ENCODE assay signal across 9 cellular contexts in the genomic region with DNA sequence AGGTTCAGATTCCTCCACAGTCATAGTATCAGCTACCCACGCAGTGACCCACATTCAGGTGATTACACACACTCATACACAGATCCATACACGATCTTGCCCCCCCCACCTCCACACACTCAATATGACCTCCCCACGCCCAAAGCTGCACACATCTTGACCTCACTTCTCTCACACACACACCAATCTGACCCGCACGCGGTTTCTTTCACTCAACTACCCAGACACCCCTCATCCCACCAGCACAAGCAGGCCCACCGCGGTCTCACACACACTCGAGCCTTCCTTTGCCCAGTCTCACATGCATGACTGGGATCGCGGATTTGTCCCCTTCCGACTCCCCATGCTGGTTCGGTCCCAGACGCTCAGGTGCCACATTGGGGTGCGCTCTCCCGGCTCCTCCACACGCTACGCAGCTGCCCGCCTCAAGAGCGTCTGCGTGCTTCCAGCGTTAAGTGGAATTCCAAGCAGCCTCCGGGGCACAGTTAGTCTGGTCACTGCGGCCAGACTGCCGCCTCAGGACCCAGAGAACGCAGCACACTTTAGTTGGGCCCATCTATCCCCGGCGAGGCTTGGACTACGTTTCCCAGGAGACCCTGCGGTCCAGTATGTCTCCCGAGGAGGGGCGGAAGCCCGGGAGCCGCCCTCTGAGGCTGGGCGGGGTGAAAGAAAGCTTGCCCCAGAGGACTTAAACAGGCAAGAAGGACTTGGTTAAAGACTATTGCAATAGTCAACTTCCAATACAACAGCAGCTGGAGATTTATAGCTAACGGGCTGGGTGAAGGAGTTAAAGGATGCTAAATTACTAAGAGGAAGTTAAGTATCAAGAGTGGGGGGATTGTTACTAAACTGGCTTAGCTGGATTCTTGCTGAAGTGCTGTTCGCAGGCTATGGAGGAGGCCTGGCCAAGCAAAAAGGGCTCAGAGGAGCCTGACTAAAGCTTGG. TPM values are rescaled to one million over a fixed set of nuclear protein-coding genes. Genes with fewer than 3 reads are reported as not detected.
A peak's percentile ranks its signal among the peaks of the same experiment; 100 is the strongest.
DNase-seq lines count a peak whose midpoint lies in the region; ATAC-seq, FAIRE-seq and TF ChIP-seq lines count a peak whose summit lies in the region.
"Had no signal": no experiment of that assay in that cellular context is flagged by ENCODE, and none has a peak within 500 bp of the region (broad histone marks: within the 10 kb centered on the region; RNA-seq: fewer than 3 reads in every experiment).

No MANE protein-coding gene starts in this region.

- dilution Hi-C loops in keratinocyte (cut with MboI; ENCODE audit: extremely low pct_ligation_motif_present, low sequenced_read_pairs): no loop called here

- peak; percentile 73 for DNase-seq in NCI-H2227 treated with DMSO at 0.1 percent for 48 hours (lab: John Stamatoyannopoulos, UW)
- DNase-seq in cerebellar nuclear complex (lab: John Stamatoyannopoulos, UW): peak; percentile 23 to 67
- DNase-seq in keratinocyte (ENCODE audit: low read depth, low spot score): peak; percentile 46
- DNase-seq in stimulated activated CD4-positive, alpha-beta T cell treated with anti-CD3 and anti-CD28 coated beads, Interleukin-12 subunit alpha, Interleukin-12 subunit beta, amount 100 ng/mL, for 4 hours: peak; percentile 83

- H2AFZ ChIP-seq in ACC112 (ENCODE audit: low read length, unreplicated experiment): peak overlapping the region; percentile 98
- H2AFZ ChIP-seq in keratinocyte (ENCODE audit: control insufficient read depth, low read length): peak overlapping the region; percentile 100

- H3K4me1 ChIP-seq in ACC112 (ENCODE audit: control insufficient read depth, insufficient read depth, low read length, unreplicated experiment) (no peaks in the 10 kb centered on the region), keratinocyte (ENCODE audit: control insufficient read depth, extremely low read depth, insufficient read depth, low read length) (peaks cover 6% of the 10 kb centered on the region)

- peak; percentile 67 for FAIRE-seq in keratinocyte (lab: Jason Lieb, UNC)

- peak overlapping the region; percentile 94 for H3K9ac ChIP-seq in keratinocyte (ENCODE audit: control insufficient read depth, extremely low read depth, insufficient read depth, low read length)

- H3K9me1 ChIP-seq in keratinocyte (ENCODE audit: control insufficient read depth, extremely low read depth, insufficient read depth, low read length): no peaks in the 10 kb centered on the region

- peaks cover 7% of the 10 kb centered on the region for H3K79me2 ChIP-seq in ACC112 (ENCODE audit: control insufficient read depth, insufficient read depth, low read length, unreplicated experiment)
- H3K79me2 ChIP-seq in keratinocyte (ENCODE audit: control insufficient read depth, insufficient read depth, low read length): peaks cover 33% of the 10 kb centered on the region

- H3K27me3 ChIP-seq in ACC112 (ENCODE audit: insufficient read depth, low read length) (no peaks in the 10 kb centered on the region), keratinocyte (ENCODE audit: control insufficient read depth, extremely low read depth, insufficient read depth, low read length) (no peaks in the 10 kb centered on the region)

- peak overlapping the region; percentile 82 for H3K27ac ChIP-seq in ACC112 (ENCODE audit: low read depth, low read length)
- H3K27ac ChIP-seq in keratinocyte (ENCODE audit: control insufficient read depth, insufficient read depth, low read length): peak overlapping the region; percentile 85

- peak overlapping the region; percentile 90 for H3K4me3 ChIP-seq in ACC112 (ENCODE audit: low read depth, low read length)
- H3K4me3 ChIP-seq in keratinocyte (ENCODE audit: control insufficient read depth in 2 of 3, extremely low read depth in 1 of 3, insufficient read depth in 2 of 3, low read depth in 1 of 3, low read length in 3 of 3): peak overlapping the region; percentile 70 to 96 (median 90)

- H3K4me2 ChIP-seq in keratinocyte (ENCODE audit: control insufficient read depth, extremely low read depth, insufficient read depth, low read depth, low read length): peak overlapping the region; percentile 85

- H3K9me3 ChIP-seq in keratinocyte (ENCODE audit: control insufficient read depth, low read depth, low read length): peaks cover 1% of the 10 kb centered on the region

- peaks cover 9% of the 10 kb centered on the region; the same call in 1 of the 2 replicates for H3K36me3 ChIP-seq in ACC112 (ENCODE audit: insufficient read depth, low read length)
- H3K36me3 ChIP-seq in keratinocyte (ENCODE audit: control insufficient read depth in 2 of 2, extremely low read depth in 1 of 2, insufficient read depth in 2 of 2, low read length in 2 of 2): peaks cover 3 to 8% of the 10 kb centered on the region in 2 experiments

- no peaks in the 10 kb centered on the region for H4K20me1 ChIP-seq in keratinocyte (ENCODE audit: control insufficient read depth, extremely low read depth, insufficient read depth, low read length)

- no peak for TF ChIP-seq CTCF in keratinocyte (optimal IDR thresholded peaks at IDR 0.05 in 1 of 3, IDR thresholded peaks at IDR 0.05 in 1 of 3, conservative IDR thresholded peaks at IDR 0.05 in 1 of 3; ENCODE audit: extremely low read depth in 1 of 3, insufficient read depth in 2 of 3, low read length in 3 of 3)

- ATAC-seq in GM18867 (IDR thresholded peaks at IDR 0.05; ENCODE audit: unreplicated experiment): peak; percentile 89
- ATAC-seq in HG03103 (IDR thresholded peaks at IDR 0.05; ENCODE audit: low read depth, unreplicated experiment): peak; percentile 86
- ATAC-seq in activated CD4-positive, CD25-positive, alpha-beta regulatory T cell treated with anti-CD3 and anti-CD28 coated beads, Interleukin-2, amount 50 U/mL, for 24 hours: peak; percentile 88 to 93
- ATAC-seq: HCT116 had no signal

RNA-seq across cellular contexts. Expression of a gene that starts 0.7 kb away (rescaled TPM):
- polyA plus RNA-seq in keratinocyte: 1.5 to 1.9 TPM (median 1.6 TPM) in 3 replicates
- 2.5 TPM for polyA plus RNA-seq in keratinocyte (2011; ENCODE audit: low read depth)
- polyA plus RNA-seq in keratinocyte (2011; cell fraction: cytosol; rRNA removed): 0.61 and 0.71 TPM in 2 replicates
- 4.8 and 5.9 TPM in 2 replicates for polyA plus RNA-seq in keratinocyte (2011; cell fraction: nucleus; rRNA removed)
- polyA plus RNA-seq in keratinocyte (2012; ENCODE audit: low replicate concordance): 0.69 and 2.0 TPM in 2 replicates
- polyA minus RNA-seq in keratinocyte: 0.69 to 0.86 TPM (median 0.79 TPM) in 3 replicates
- not detected for polyA minus RNA-seq in keratinocyte (2011; cell fraction: cytosol; rRNA and poly(A)+ RNA removed)
- 0.95 and 1.6 TPM in 2 replicates for polyA minus RNA-seq in keratinocyte (2011; cell fraction: nucleus; rRNA and poly(A)+ RNA removed)

RNA-seq across cellular contexts. Expression of a gene that starts 11.8 kb away (rescaled TPM):
- 3.9 to 4.8 TPM (median 4.3 TPM) in 3 replicates for polyA plus RNA-seq in keratinocyte
- polyA plus RNA-seq in keratinocyte (2011; ENCODE audit: low read depth): 1.9 TPM
- polyA plus RNA-seq in keratinocyte (2011; cell fraction: cytosol; rRNA removed): 3.8 and 5.6 TPM in 2 replicates
- polyA plus RNA-seq in keratinocyte (2011; cell fraction: nucleus; rRNA removed): 5.8 TPM in 2 replicates
- polyA plus RNA-seq in keratinocyte (2012; ENCODE audit: low replicate concordance): 4.1 and 5.1 TPM in 2 replicates
- polyA minus RNA-seq in keratinocyte: 2.0 to 6.6 TPM (median 2.1 TPM) in 3 replicates
- 3.3 TPM for polyA minus RNA-seq in keratinocyte (2011; cell fraction: cytosol; rRNA and poly(A)+ RNA removed)
- polyA minus RNA-seq in keratinocyte (2011; cell fraction: nucleus; rRNA and poly(A)+ RNA removed): 4.4 and 6.2 TPM in 2 replicates

Comparison
In these comparisons a context has a peak if more than half of its experiments do, and no peak if none do; other contexts are left out.
1. Peak in every context shown above with its lines: DNase-seq, ATAC-seq, H3K4me3 ChIP-seq and H3K27ac ChIP-seq.